In genomic region chr7:125480762-125481161, GRCh38 we compare ENCODE assay signal across 20 cellular contexts.
"Had no signal": no experiment of that assay in that cellular context is flagged by ENCODE, and none has a peak within 500 bp of the region (broad histone marks: within the 10 kb centered on the region; RNA-seq: fewer than 3 reads in every experiment).

No MANE protein-coding gene starts in this region.

- DNase-seq: dermis blood vessel endothelial cell; effector memory CD4-positive, alpha-beta T cell; erythroblast; hypothalamus; natural killer cell; occipital lobe; ovary; posterior cingulate gyrus; psoas muscle; right cardiac atrium; sigmoid colon; stimulated activated CD4-positive, alpha-beta T cell treated with anti-CD3 and anti-CD28 coated beads, Interleukin-2, amount 100 ng/mL, for 24 hours; stimulated activated CD4-positive, alpha-beta T cell treated with anti-CD3 and anti-CD28 coated beads, Interleukin-4, amount 100 ng/mL, for 24 hours; stimulated activated naive CD4-positive, alpha-beta T cell treated with Interleukin-2 at 50 U/mL for 16 hours; stomach; thyroid gland; trophoblast cell had no signal

- H3K27ac Mint-ChIP-seq: natural killer cell; stimulated activated effector memory CD8-positive, alpha-beta T cell treated with anti-CD3 and anti-CD28 coated beads, Interleukin-12 subunit alpha, Interleukin-12 subunit beta, amount 100 ng/mL, for 72 hours had no signal

- H3K27me3 ChIP-seq: ovary, sigmoid colon, stomach, thyroid gland had no signal

- ATAC-seq: left lobe of liver; natural killer cell; psoas muscle; right cardiac atrium; stimulated activated effector memory CD8-positive, alpha-beta T cell treated with anti-CD3 and anti-CD28 coated beads, Interleukin-12 subunit alpha, Interleukin-12 subunit beta, amount 100 ng/mL, for 72 hours had no signal

- H3K4me3 Mint-ChIP-seq: stimulated activated effector memory CD8-positive, alpha-beta T cell treated with anti-CD3 and anti-CD28 coated beads, Interleukin-12 subunit alpha, Interleukin-12 subunit beta, amount 100 ng/mL, for 72 hours had no signal

- H3K9me3 Mint-ChIP-seq: natural killer cell had no signal

- H3K4me1 Mint-ChIP-seq: natural killer cell; stimulated activated effector memory CD8-positive, alpha-beta T cell treated with anti-CD3 and anti-CD28 coated beads, Interleukin-12 subunit alpha, Interleukin-12 subunit beta, amount 100 ng/mL, for 72 hours had no signal

- H3K4me3 ChIP-seq: coronary artery, ovary, psoas muscle, sigmoid colon, stomach, thyroid gland had no signal

- H3K4me1 ChIP-seq: psoas muscle, sigmoid colon, stomach, thyroid gland had no signal

- H3K9me3 ChIP-seq: ovary, psoas muscle, sigmoid colon, stomach, thyroid gland had no signal

- H3K36me3 ChIP-seq: ovary, sigmoid colon, stomach, thyroid gland had no signal

- H3K36me3 Mint-ChIP-seq: natural killer cell; stimulated activated effector memory CD8-positive, alpha-beta T cell treated with anti-CD3 and anti-CD28 coated beads, Interleukin-12 subunit alpha, Interleukin-12 subunit beta, amount 100 ng/mL, for 72 hours had no signal

- H3K27ac ChIP-seq: coronary artery, ovary, psoas muscle, sigmoid colon, stomach, thyroid gland had no signal
